Comparison of ENCODE assay signal across 23 cellular contexts in genomic region chr6:105075210-105075609, GRCh38.
"Had no signal": no experiment of that assay in that cellular context is flagged by ENCODE, and none has a peak within 500 bp of the region (broad histone marks: within the 10 kb centered on the region; RNA-seq: fewer than 3 reads in every experiment).

No MANE protein-coding gene starts in this region.

- H3K27ac Mint-ChIP-seq: dendritic cell treated with granulocyte-macrophage colony-stimulating factor and Interleukin-4, amounts not matched to agents 40 ng/mL and 50 ng/mL, for 4 days; immature natural killer cell; natural killer cell; stimulated activated naive B cell treated with anti-CD40 and anti-IgM and Interleukin-4, amounts not matched to agents 10 μg/mL and 1 μg/mL and 100 μg/mL, for 72 hours; stimulated activated naive CD8-positive, alpha-beta T cell treated with anti-CD3 and anti-CD28 coated beads, Interleukin-15, Interleukin-2, amounts not matched to agents 100 ng/mL and 50 ng/mL, for 24 hours had no signal

- H3K4me3 Mint-ChIP-seq: dendritic cell treated with granulocyte-macrophage colony-stimulating factor and Interleukin-4, amounts not matched to agents 40 ng/mL and 50 ng/mL, for 4 days; immature natural killer cell; natural killer cell; neural crest cell; stimulated activated naive B cell treated with anti-CD40 and anti-IgM and Interleukin-4, amounts not matched to agents 10 μg/mL and 1 μg/mL and 100 μg/mL, for 72 hours; stimulated activated naive CD8-positive, alpha-beta T cell treated with anti-CD3 and anti-CD28 coated beads, Interleukin-15, Interleukin-2, amounts not matched to agents 100 ng/mL and 50 ng/mL, for 24 hours had no signal

- H3K27me3 Mint-ChIP-seq: dendritic cell treated with granulocyte-macrophage colony-stimulating factor and Interleukin-4, amounts not matched to agents 40 ng/mL and 50 ng/mL, for 4 days had no signal

- ATAC-seq: left ventricle myocardium superior; lower lobe of right lung; natural killer cell; pancreas; right lobe of liver; stimulated activated naive B cell treated with anti-CD40 and anti-IgM and Interleukin-4, amounts not matched to agents 10 μg/mL and 1 μg/mL and 100 μg/mL, for 72 hours; upper lobe of right lung had no signal

- H3K36me3 Mint-ChIP-seq: immature natural killer cell; natural killer cell; stimulated activated naive B cell treated with anti-CD40 and anti-IgM and Interleukin-4, amounts not matched to agents 10 μg/mL and 1 μg/mL and 100 μg/mL, for 72 hours had no signal

- H3K9me3 Mint-ChIP-seq: dendritic cell treated with granulocyte-macrophage colony-stimulating factor and Interleukin-4, amounts not matched to agents 40 ng/mL and 50 ng/mL, for 4 days; immature natural killer cell; natural killer cell; neural crest cell; stimulated activated naive B cell treated with anti-CD40 and anti-IgM and Interleukin-4, amounts not matched to agents 10 μg/mL and 1 μg/mL and 100 μg/mL, for 72 hours; stimulated activated naive CD8-positive, alpha-beta T cell treated with anti-CD3 and anti-CD28 coated beads, Interleukin-15, Interleukin-2, amounts not matched to agents 100 ng/mL and 50 ng/mL, for 24 hours had no signal

- DNase-seq: colonic mucosa; effector CD8-positive, alpha-beta T cell; esophagus squamous epithelium; foreskin melanocyte; hypothalamus; immature natural killer cell; islet precursor cell; kidney glomerular epithelial cell; left ventricle myocardium superior; lower lobe of right lung; natural killer cell; pancreas; right lobe of liver; small intestine; stimulated activated CD4-positive, alpha-beta T cell treated with anti-CD3 and anti-CD28 coated beads, Interleukin-15, amount 100 ng/mL, for 24 hours; stimulated activated CD4-positive, alpha-beta T cell treated with anti-CD3 and anti-CD28 coated beads, Interleukin-2, amount 100 ng/mL, for 48 hours; stimulated activated naive B cell treated with anti-CD40 and anti-IgM and Interleukin-4, amounts not matched to agents 10 μg/mL and 1 μg/mL and 100 μg/mL, for 72 hours; transverse colon; upper lobe of right lung; uterus had no signal

- H3K4me1 Mint-ChIP-seq: immature natural killer cell; natural killer cell; stimulated activated naive B cell treated with anti-CD40 and anti-IgM and Interleukin-4, amounts not matched to agents 10 μg/mL and 1 μg/mL and 100 μg/mL, for 72 hours had no signal
